ENCODE assay signal across 10 cellular contexts in the genomic region with DNA sequence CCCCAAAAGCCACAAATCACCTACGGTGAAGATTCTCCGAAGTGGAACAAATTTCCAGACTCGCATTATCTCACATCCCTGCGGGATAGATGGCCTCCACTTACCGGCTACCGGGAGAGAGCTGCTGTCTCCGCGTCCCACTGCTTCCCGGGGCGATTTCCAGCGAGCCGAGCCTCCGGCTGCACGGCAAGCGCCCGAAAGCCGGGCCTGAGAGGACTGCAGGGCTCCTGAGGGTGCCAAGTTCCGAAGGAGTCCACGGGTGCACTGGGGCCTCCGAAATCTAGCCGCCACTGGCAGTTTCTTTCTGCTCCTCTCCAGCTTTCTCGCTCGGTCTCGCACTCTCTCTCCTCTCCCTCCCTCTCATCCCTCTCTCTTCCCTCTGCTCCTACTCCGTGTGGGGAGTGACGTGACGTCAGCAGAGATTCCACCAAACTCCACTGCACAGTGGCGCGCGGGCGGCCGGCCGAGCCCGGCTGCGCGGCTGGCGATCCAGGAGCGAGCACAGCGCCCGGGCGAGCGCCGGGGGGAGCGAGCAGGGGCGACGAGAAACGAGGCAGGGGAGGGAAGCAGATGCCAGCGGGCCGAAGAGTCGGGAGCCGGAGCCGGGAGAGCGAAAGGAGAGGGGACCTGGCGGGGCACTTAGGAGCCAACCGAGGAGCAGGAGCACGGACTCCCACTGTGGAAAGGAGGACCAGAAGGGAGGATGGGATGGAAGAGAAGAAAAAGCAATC. TPM values are rescaled to one million over a fixed set of nuclear protein-coding genes. Genes with fewer than 3 reads are reported as not detected.
DNase-seq lines count a peak whose midpoint lies in the region; ATAC-seq and TF ChIP-seq lines count a peak whose summit lies in the region.
"Had no signal": no experiment of that assay in that cellular context is flagged by ENCODE, and none has a peak within 500 bp of the region (broad histone marks: within the 10 kb centered on the region; RNA-seq: fewer than 3 reads in every experiment).

No MANE protein-coding gene starts in this region.

- no peak for TF ChIP-seq POLR2A in GM18505 (IDR thresholded peaks at IDR 0.05; ENCODE audit: borderline replicate concordance, extremely low read depth, insufficient read depth, insufficient read length)

- peaks cover 92% of the 10 kb centered on the region for H3K27me3 Mint-ChIP-seq in T-helper 2 cell treated with Interferon-gamma antibody and Interleukin-4, amounts not matched to agents 5 μg/mL and 100 μg/mL, for 36 hours (ENCODE audit: low read depth)
- peaks cover 99% of the 10 kb centered on the region for H3K27me3 Mint-ChIP-seq in brain
- H3K27me3 Mint-ChIP-seq in type B pancreatic cell = peaks cover 96% of the 10 kb centered on the region

- H3K27ac Mint-ChIP-seq in T-helper 2 cell treated with Interferon-gamma antibody and Interleukin-4, amounts not matched to agents 5 μg/mL and 100 μg/mL, for 36 hours = peak overlapping the region; percentile 47
- peak overlapping the region in 3 of 5 experiments; percentile 66 to 89 (median 78) for H3K27ac Mint-ChIP-seq in brain
- peak overlapping the region; percentile 74 for H3K27ac Mint-ChIP-seq in type B pancreatic cell
- H3K27ac Mint-ChIP-seq: activated B cell treated with CpG ODN at 0.5 μM for 24 hours; stimulated activated naive CD8-positive, alpha-beta T cell treated with anti-CD3 and anti-CD28 coated beads, Interleukin-15, Interleukin-2, amounts not matched to agents 100 ng/mL and 50 ng/mL, for 24 hours had no signal

- intact Hi-C loops in left colon (cut with DNase I, micrococcal nuclease) = loop anchor here in 1 of 2 donors (10.0 kb wide), 1 partner anchor 838 kb away; no protein-coding TSS in a partner anchor

- TF ChIP-seq CTCF in brain (conservative IDR thresholded peaks at IDR 0.05) (no peak), type B pancreatic cell (conservative IDR thresholded peaks at IDR 0.05) (no peak)

- H3K4me3 Mint-ChIP-seq in T-helper 2 cell treated with Interferon-gamma antibody and Interleukin-4, amounts not matched to agents 5 μg/mL and 100 μg/mL, for 36 hours = no peak overlapping the region
- H3K4me3 Mint-ChIP-seq in brain (peak overlapping the region; percentile 67 to 92 (median 87)), type B pancreatic cell (peak overlapping the region; percentile 85)
- H3K4me3 Mint-ChIP-seq: activated B cell treated with CpG ODN at 0.5 μM for 24 hours had no signal

- DNase-seq in T-helper 2 cell treated with Interferon-gamma antibody and Interleukin-4, amounts not matched to agents 5 μg/mL and 100 μg/mL, for 36 hours (ENCODE audit: low spot score) = no peak
- no peak for DNase-seq in T-helper 2 cell
- peak in 1 of 2 donors; percentile 32 for DNase-seq in left colon
- peak; percentile 69 for DNase-seq in type B pancreatic cell (ENCODE audit: extremely low spot score, unreplicated experiment)
- no peak for DNase-seq in kidney glomerular epithelial cell (lab: John Stamatoyannopoulos, UW)
- DNase-seq: activated B cell treated with CpG ODN at 0.5 μM for 24 hours had no signal

- H3K36me3 Mint-ChIP-seq in T-helper 2 cell treated with Interferon-gamma antibody and Interleukin-4, amounts not matched to agents 5 μg/mL and 100 μg/mL, for 36 hours (ENCODE audit: low read depth) = peaks cover 4% of the 10 kb centered on the region
- peaks cover 19% of the 10 kb centered on the region for H3K36me3 Mint-ChIP-seq in brain
- peaks cover 4% of the 10 kb centered on the region for H3K36me3 Mint-ChIP-seq in type B pancreatic cell

- H3K9me3 Mint-ChIP-seq in T-helper 2 cell treated with Interferon-gamma antibody and Interleukin-4, amounts not matched to agents 5 μg/mL and 100 μg/mL, for 36 hours = peaks cover 4% of the 10 kb centered on the region
- H3K9me3 Mint-ChIP-seq in brain (peaks cover 2 to 20% (median 4%) of the 10 kb centered on the region in 5 experiments), type B pancreatic cell (no peaks in the 10 kb centered on the region)

- ATAC-seq in left colon = peak; percentile 64
- no peak for ATAC-seq in HG02588 (IDR thresholded peaks at IDR 0.05; ENCODE audit: unreplicated experiment)
- ATAC-seq in GM18505 (IDR thresholded peaks at IDR 0.05; ENCODE audit: unreplicated experiment) = no peak

- peaks cover 4% of the 10 kb centered on the region for H3K4me1 Mint-ChIP-seq in T-helper 2 cell treated with Interferon-gamma antibody and Interleukin-4, amounts not matched to agents 5 μg/mL and 100 μg/mL, for 36 hours (ENCODE audit: low read depth)
- H3K4me1 Mint-ChIP-seq in brain (peaks cover 46% of the 10 kb centered on the region), type B pancreatic cell (ENCODE audit: unreplicated experiment) (peaks cover 29% of the 10 kb centered on the region)

RNA-seq across cellular contexts. Expression of a gene that starts 14.0 kb away (rescaled TPM):
- not detected for polyA plus RNA-seq in brain (ENCODE audit: insufficient read depth, low read depth, low replicate concordance)
- total RNA-seq in left colon (1 to 10 TPM; 1.1 TPM), type B pancreatic cell (ENCODE audit: low replicate concordance) (4.5 and 13.8 TPM in 2 replicates)
- total RNA-seq: activated B cell treated with CpG ODN at 0.5 μM for 24 hours had no signal
